1 cellular context compared by ENCODE assay signal in the genomic region with DNA sequence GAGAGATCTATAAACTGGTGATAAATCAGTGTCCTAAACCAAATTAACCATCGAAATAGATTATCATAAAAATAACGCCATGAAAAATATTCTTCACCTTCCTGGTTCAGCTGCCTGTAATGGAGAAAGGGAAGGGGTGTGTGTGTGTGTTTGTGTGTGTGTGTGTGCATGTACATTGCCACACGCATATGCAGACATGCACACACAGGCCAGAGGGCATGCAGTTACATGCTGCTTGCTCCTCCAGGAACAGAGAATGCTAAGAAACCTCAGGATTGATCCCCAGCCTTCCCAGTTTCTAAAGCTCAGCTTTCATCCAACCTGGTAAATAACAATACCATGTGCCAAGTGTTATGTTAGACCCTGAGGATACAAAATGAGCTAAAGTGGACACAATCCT.
TF ChIP-seq lines count a peak whose summit lies in the region.

No MANE protein-coding gene starts in this region.

TF ChIP-seq in H1, 55 proteins besides CTCF, POLR2A, EP300 and RAD21 (continued from another document):
- TF ChIP-seq, protein P1, sequence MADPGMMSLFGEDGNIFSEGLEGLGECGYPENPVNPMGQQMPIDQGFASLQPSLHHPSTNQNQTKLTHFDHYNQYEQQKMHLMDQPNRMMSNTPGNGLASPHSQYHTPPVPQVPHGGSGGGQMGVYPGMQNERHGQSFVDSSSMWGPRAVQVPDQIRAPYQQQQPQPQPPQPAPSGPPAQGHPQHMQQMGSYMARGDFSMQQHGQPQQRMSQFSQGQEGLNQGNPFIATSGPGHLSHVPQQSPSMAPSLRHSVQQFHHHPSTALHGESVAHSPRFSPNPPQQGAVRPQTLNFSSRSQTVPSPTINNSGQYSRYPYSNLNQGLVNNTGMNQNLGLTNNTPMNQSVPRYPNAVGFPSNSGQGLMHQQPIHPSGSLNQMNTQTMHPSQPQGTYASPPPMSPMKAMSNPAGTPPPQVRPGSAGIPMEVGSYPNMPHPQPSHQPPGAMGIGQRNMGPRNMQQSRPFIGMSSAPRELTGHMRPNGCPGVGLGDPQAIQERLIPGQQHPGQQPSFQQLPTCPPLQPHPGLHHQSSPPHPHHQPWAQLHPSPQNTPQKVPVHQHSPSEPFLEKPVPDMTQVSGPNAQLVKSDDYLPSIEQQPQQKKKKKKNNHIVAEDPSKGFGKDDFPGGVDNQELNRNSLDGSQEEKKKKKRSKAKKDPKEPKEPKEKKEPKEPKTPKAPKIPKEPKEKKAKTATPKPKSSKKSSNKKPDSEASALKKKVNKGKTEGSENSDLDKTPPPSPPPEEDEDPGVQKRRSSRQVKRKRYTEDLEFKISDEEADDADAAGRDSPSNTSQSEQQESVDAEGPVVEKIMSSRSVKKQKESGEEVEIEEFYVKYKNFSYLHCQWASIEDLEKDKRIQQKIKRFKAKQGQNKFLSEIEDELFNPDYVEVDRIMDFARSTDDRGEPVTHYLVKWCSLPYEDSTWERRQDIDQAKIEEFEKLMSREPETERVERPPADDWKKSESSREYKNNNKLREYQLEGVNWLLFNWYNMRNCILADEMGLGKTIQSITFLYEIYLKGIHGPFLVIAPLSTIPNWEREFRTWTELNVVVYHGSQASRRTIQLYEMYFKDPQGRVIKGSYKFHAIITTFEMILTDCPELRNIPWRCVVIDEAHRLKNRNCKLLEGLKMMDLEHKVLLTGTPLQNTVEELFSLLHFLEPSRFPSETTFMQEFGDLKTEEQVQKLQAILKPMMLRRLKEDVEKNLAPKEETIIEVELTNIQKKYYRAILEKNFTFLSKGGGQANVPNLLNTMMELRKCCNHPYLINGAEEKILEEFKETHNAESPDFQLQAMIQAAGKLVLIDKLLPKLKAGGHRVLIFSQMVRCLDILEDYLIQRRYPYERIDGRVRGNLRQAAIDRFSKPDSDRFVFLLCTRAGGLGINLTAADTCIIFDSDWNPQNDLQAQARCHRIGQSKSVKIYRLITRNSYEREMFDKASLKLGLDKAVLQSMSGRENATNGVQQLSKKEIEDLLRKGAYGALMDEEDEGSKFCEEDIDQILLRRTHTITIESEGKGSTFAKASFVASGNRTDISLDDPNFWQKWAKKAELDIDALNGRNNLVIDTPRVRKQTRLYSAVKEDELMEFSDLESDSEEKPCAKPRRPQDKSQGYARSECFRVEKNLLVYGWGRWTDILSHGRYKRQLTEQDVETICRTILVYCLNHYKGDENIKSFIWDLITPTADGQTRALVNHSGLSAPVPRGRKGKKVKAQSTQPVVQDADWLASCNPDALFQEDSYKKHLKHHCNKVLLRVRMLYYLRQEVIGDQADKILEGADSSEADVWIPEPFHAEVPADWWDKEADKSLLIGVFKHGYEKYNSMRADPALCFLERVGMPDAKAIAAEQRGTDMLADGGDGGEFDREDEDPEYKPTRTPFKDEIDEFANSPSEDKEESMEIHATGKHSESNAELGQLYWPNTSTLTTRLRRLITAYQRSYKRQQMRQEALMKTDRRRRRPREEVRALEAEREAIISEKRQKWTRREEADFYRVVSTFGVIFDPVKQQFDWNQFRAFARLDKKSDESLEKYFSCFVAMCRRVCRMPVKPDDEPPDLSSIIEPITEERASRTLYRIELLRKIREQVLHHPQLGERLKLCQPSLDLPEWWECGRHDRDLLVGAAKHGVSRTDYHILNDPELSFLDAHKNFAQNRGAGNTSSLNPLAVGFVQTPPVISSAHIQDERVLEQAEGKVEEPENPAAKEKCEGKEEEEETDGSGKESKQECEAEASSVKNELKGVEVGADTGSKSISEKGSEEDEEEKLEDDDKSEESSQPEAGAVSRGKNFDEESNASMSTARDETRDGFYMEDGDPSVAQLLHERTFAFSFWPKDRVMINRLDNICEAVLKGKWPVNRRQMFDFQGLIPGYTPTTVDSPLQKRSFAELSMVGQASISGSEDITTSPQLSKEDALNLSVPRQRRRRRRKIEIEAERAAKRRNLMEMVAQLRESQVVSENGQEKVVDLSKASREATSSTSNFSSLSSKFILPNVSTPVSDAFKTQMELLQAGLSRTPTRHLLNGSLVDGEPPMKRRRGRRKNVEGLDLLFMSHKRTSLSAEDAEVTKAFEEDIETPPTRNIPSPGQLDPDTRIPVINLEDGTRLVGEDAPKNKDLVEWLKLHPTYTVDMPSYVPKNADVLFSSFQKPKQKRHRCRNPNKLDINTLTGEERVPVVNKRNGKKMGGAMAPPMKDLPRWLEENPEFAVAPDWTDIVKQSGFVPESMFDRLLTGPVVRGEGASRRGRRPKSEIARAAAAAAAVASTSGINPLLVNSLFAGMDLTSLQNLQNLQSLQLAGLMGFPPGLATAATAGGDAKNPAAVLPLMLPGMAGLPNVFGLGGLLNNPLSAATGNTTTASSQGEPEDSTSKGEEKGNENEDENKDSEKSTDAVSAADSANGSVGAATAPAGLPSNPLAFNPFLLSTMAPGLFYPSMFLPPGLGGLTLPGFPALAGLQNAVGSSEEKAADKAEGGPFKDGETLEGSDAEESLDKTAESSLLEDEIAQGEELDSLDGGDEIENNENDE (IDR thresholded peaks at IDR 0.05; ENCODE audit: insufficient replicate concordance, low read length) = no peak
- TF ChIP-seq SAP30 (IDR thresholded peaks at IDR 0.05; ENCODE audit: insufficient read depth, insufficient replicate concordance, low read length) = no peak
- TF ChIP-seq SIRT6 (IDR thresholded peaks at IDR 0.05; ENCODE audit: low read length) = no peak
